11 cellular contexts compared by ENCODE assay signal in genomic region chr3:56157693-56158092, GRCh38.
DNase-seq lines count a peak whose midpoint lies in the region; ATAC-seq and TF ChIP-seq lines count a peak whose summit lies in the region.
"Had no signal": no experiment of that assay in that cellular context is flagged by ENCODE, and none has a peak within 500 bp of the region (broad histone marks: within the 10 kb centered on the region; RNA-seq: fewer than 3 reads in every experiment).

No MANE protein-coding gene starts in this region.

- H3K4me1 ChIP-seq in left ventricle myocardium inferior (no peaks in the 10 kb centered on the region), Karpas-422 (ENCODE audit: low read length) (peaks cover 12% of the 10 kb centered on the region), upper lobe of right lung (peaks cover 4% of the 10 kb centered on the region)
- H3K4me1 ChIP-seq: A549 had no signal

- no peaks in the 10 kb centered on the region for H3K79me2 ChIP-seq in Karpas-422 (ENCODE audit: low read length)

- peak; percentile 59 for DNase-seq in Right ventricle myocardium inferior (ENCODE audit: missing footprints)
- DNase-seq in left ventricle myocardium inferior, result no peak
- peak; percentile 55 for DNase-seq in Karpas-422
- DNase-seq in fibroblast of gingiva (ENCODE audit: low read depth), result peak; percentile 98
- no peak for DNase-seq in upper lobe of right lung
- no peak for DNase-seq in left colon
- DNase-seq in NK-92 (lab: John Stamatoyannopoulos, UW; ENCODE audit: unreplicated experiment), result no peak
- no peak for DNase-seq in activated T-cell treated with anti-CD3 and anti-CD28 coated beads, Interleukin-2, amount 50 U/mL, for 24 hours
- DNase-seq: activated naive CD4-positive, alpha-beta T cell treated with anti-CD3 and anti-CD28 coated beads for 36 hours had no signal

- no peaks in the 10 kb centered on the region for H3K9me2 ChIP-seq in Karpas-422 (replicated peaks; ENCODE audit: insufficient read depth, low read length)

- H3K9me3 Mint-ChIP-seq in activated T-cell treated with anti-CD3 and anti-CD28 coated beads, Interleukin-2, amount 50 U/mL, for 24 hours, result peaks cover 7% of the 10 kb centered on the region

- H3K4me3 ChIP-seq in left ventricle myocardium inferior (no peak overlapping the region), Karpas-422 (ENCODE audit: low read length) (no peak overlapping the region), upper lobe of right lung (no peak overlapping the region)
- H3K4me3 ChIP-seq: A549 had no signal

- no peak overlapping the region for H3K27ac Mint-ChIP-seq in activated T-cell treated with anti-CD3 and anti-CD28 coated beads, Interleukin-2, amount 50 U/mL, for 24 hours
- H3K27ac Mint-ChIP-seq: activated naive CD4-positive, alpha-beta T cell treated with anti-CD3 and anti-CD28 coated beads for 36 hours had no signal

- no peaks in the 10 kb centered on the region for H3K36me3 Mint-ChIP-seq in activated T-cell treated with anti-CD3 and anti-CD28 coated beads, Interleukin-2, amount 50 U/mL, for 24 hours (ENCODE audit: low read depth)

- peak overlapping the region; percentile 13 for H3K4me2 ChIP-seq in Karpas-422 (ENCODE audit: low read depth, low read length, poor library complexity, severe bottlenecking)
- H3K4me2 ChIP-seq: A549 had no signal

- no peak overlapping the region for H3K27ac ChIP-seq in left ventricle myocardium inferior (replicated peaks)
- no peak overlapping the region for H3K27ac ChIP-seq in Karpas-422 (ENCODE audit: low read length)
- H3K27ac ChIP-seq in upper lobe of right lung, result no peak overlapping the region
- H3K27ac ChIP-seq: A549, RWPE1 had no signal

- H3K27me3 Mint-ChIP-seq in activated T-cell treated with anti-CD3 and anti-CD28 coated beads, Interleukin-2, amount 50 U/mL, for 24 hours, result no peaks in the 10 kb centered on the region

- peaks cover 31% of the 10 kb centered on the region for H3K9me3 ChIP-seq in left ventricle myocardium inferior (replicated peaks)
- H3K9me3 ChIP-seq in Karpas-422 (ENCODE audit: low read length), result no peaks in the 10 kb centered on the region
- H3K9me3 ChIP-seq in upper lobe of right lung, result no peaks in the 10 kb centered on the region
- H3K9me3 ChIP-seq: A549 had no signal

- no peaks in the 10 kb centered on the region for H3K4me1 Mint-ChIP-seq in activated T-cell treated with anti-CD3 and anti-CD28 coated beads, Interleukin-2, amount 50 U/mL, for 24 hours (ENCODE audit: low read depth)

- H3K36me3 ChIP-seq in left ventricle myocardium inferior (no peaks in the 10 kb centered on the region), Karpas-422 (ENCODE audit: insufficient read depth, low read length) (no peaks in the 10 kb centered on the region), upper lobe of right lung (no peaks in the 10 kb centered on the region)

- TF ChIP-seq CTCF in left ventricle myocardium inferior (IDR thresholded peaks at IDR 0.05; ENCODE audit: borderline replicate concordance), result no peak
- TF ChIP-seq CTCF in upper lobe of right lung (IDR thresholded peaks at IDR 0.05), result no peak

- H2AFZ ChIP-seq in Karpas-422 (ENCODE audit: low read length), result 0 out of 2 replicates have a peak overlapping the region, but pooled peaks have one; percentile 14

- H3K27me3 ChIP-seq in left ventricle myocardium inferior (ENCODE audit: low read depth) (no peaks in the 10 kb centered on the region), Karpas-422 (ENCODE audit: low read length) (no peaks in the 10 kb centered on the region), upper lobe of right lung (no peaks in the 10 kb centered on the region)

- no peak overlapping the region for H3K9ac ChIP-seq in Karpas-422 (ENCODE audit: low read length)

- intact Hi-C loops in Right ventricle myocardium inferior (cut with DNase I), result no loop called here
- intact Hi-C loops in left ventricle myocardium inferior (cut with micrococcal nuclease), result no loop called here
- intact Hi-C loops in upper lobe of right lung (cut with DNase I), result no loop called here
- intact Hi-C loops in left colon (cut with DNase I, micrococcal nuclease), result no loop called here

- H3K4me3 Mint-ChIP-seq in activated T-cell treated with anti-CD3 and anti-CD28 coated beads, Interleukin-2, amount 50 U/mL, for 24 hours, result no peak overlapping the region
- H3K4me3 Mint-ChIP-seq: activated naive CD4-positive, alpha-beta T cell treated with anti-CD3 and anti-CD28 coated beads for 36 hours had no signal

- ATAC-seq in Right ventricle myocardium inferior (peak; percentile 62), upper lobe of right lung (peak; percentile 96), left colon (no peak)
- ATAC-seq: A549 had no signal

- H4K20me1 ChIP-seq in Karpas-422 (ENCODE audit: insufficient read depth, low read depth, low read length), result no peaks in the 10 kb centered on the region

Comparison
In these comparisons a context has a peak if more than half of its experiments do, and no peak if none do; other contexts are left out.
1. DNase-seq: peak in Right ventricle myocardium inferior (single experiment), Karpas-422 (single experiment) and fibroblast of gingiva (single experiment); none in left ventricle myocardium inferior (single experiment), upper lobe of right lung (single experiment), left colon (0 of 2), NK-92 (single experiment) and activated T-cell treated with anti-CD3 and anti-CD28 coated beads, Interleukin-2, amount 50 U/mL, for 24 hours (single experiment).